Comparison of ENCODE assay signal across 9 cellular contexts in the genomic region with DNA sequence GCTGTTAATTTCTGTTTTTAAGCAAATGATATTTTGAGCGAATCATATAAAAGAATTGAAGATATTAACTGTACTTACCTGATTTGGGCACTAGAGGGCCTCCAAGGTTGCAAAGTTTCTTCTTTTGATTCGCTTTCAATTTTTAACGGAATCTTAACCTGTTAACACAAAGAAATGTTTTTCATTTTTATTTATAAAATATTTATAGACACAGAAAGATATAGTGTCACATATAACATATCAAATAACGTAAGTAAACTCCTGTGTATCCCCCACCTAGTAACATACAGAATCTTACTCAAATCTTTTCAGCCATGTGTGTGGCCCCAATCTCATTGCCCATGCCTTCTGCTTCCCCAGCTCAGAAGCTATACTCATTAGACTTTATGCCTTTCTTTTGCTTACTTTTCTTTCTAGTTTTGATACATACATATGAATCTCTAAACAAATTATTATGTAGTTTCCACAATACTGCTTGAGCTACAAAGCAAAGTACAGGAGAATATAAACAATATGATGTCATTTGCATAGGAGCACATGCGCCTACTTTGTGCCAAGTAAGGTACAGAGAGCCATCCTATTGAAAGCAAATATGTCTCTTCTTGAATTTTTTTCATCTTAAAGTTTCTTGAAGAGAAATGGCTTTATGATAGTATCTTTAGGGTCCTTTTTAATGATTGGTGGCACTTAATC. TPM values are rescaled to one million over a fixed set of nuclear protein-coding genes. Genes with fewer than 3 reads are reported as not detected.
DNase-seq lines count a peak whose midpoint lies in the region; ATAC-seq, FAIRE-seq and TF ChIP-seq lines count a peak whose summit lies in the region.
"Had no signal": no experiment of that assay in that cellular context is flagged by ENCODE, and none has a peak within 500 bp of the region (broad histone marks: within the 10 kb centered on the region; RNA-seq: fewer than 3 reads in every experiment).

No MANE protein-coding gene starts in this region.

- no peaks in the 10 kb centered on the region for H3K36me3 Mint-ChIP-seq in activated CD4-positive, alpha-beta T cell treated with anti-CD3 and anti-CD28 coated beads for 36 hours (ENCODE audit: low read depth)
- H3K36me3 Mint-ChIP-seq in activated T-helper 2 cell treated with anti-CD3 and anti-CD28 coated beads, Interferon-gamma antibody, Interleukin-2, Interleukin-4, amounts not matched to agents 10 μg/mL and 5 μg/mL and 100 μg/mL, durations not matched to agents 14 hours and 24 hours and 36 hours (ENCODE audit: low read depth) = no peaks in the 10 kb centered on the region
- H3K36me3 Mint-ChIP-seq in immature natural killer cell = no peaks in the 10 kb centered on the region

- TF ChIP-seq EP300 in suprapubic skin (IDR thresholded peaks at IDR 0.05) = no peak

- peak; percentile 63 for ATAC-seq in activated CD4-positive, alpha-beta T cell treated with anti-CD3 and anti-CD28 coated beads for 36 hours
- ATAC-seq in GM21526 (IDR thresholded peaks at IDR 0.05; ENCODE audit: low FRiP score, unreplicated experiment) = peak; percentile 40

- H3K4me1 Mint-ChIP-seq in activated CD4-positive, alpha-beta T cell treated with anti-CD3 and anti-CD28 coated beads for 36 hours = peaks cover 44% of the 10 kb centered on the region
- peaks cover 44% of the 10 kb centered on the region for H3K4me1 Mint-ChIP-seq in activated T-helper 2 cell treated with anti-CD3 and anti-CD28 coated beads, Interferon-gamma antibody, Interleukin-2, Interleukin-4, amounts not matched to agents 10 μg/mL and 5 μg/mL and 100 μg/mL, durations not matched to agents 14 hours and 24 hours and 36 hours (ENCODE audit: low read depth)
- H3K4me1 Mint-ChIP-seq in immature natural killer cell = peaks cover 2 to 5% of the 10 kb centered on the region in 2 donors

- CTCF ChIA-PET in activated CD4-positive, alpha-beta T cell treated with anti-CD3 and anti-CD28 coated beads for 36 hours (lab: Charles Lee) = interaction anchor here (0.5 to 6.2 kb wide), 35 partner anchors 9 to 538 kb away, joined by 3 to 45 read pairs (median 3); a partner anchor contains a TSS

- POLR2A ChIA-PET in activated CD4-positive, alpha-beta T cell treated with anti-CD3 and anti-CD28 coated beads for 36 hours (lab: Charles Lee) = interaction anchor here (0.6 kb wide), 1 partner anchor 19 kb away, joined by 6 read pairs; no protein-coding TSS in a partner anchor

- TF ChIP-seq CTCF in suprapubic skin (IDR thresholded peaks at IDR 0.05) = peak; percentile 26 to 58

- H3K9me3 ChIP-seq in suprapubic skin = no peaks in the 10 kb centered on the region

- no peak for FAIRE-seq in urothelium cell line (lab: Jason Lieb, UNC)

- H3K4me3 ChIP-seq in suprapubic skin = no peak overlapping the region

- 24% methylated on average over 5 of the region's 5 CpGs for WGBS in suprapubic skin

- peak overlapping the region; percentile 94 for H3K27ac Mint-ChIP-seq in activated CD4-positive, alpha-beta T cell treated with anti-CD3 and anti-CD28 coated beads for 36 hours
- peak overlapping the region; percentile 77 for H3K27ac Mint-ChIP-seq in activated T-helper 2 cell treated with anti-CD3 and anti-CD28 coated beads, Interferon-gamma antibody, Interleukin-2, Interleukin-4, amounts not matched to agents 10 μg/mL and 5 μg/mL and 100 μg/mL, durations not matched to agents 14 hours and 24 hours and 36 hours
- no peak overlapping the region for H3K27ac Mint-ChIP-seq in immature natural killer cell

- H3K4me1 ChIP-seq in suprapubic skin = peaks cover 1% of the 10 kb centered on the region

- no peaks in the 10 kb centered on the region for H3K36me3 ChIP-seq in suprapubic skin

- no peak for TF ChIP-seq POLR2A in suprapubic skin (IDR thresholded peaks at IDR 0.05)

- peak overlapping the region; percentile 53 for H3K4me3 Mint-ChIP-seq in activated CD4-positive, alpha-beta T cell treated with anti-CD3 and anti-CD28 coated beads for 36 hours
- peak overlapping the region; percentile 30 for H3K4me3 Mint-ChIP-seq in activated T-helper 2 cell treated with anti-CD3 and anti-CD28 coated beads, Interferon-gamma antibody, Interleukin-2, Interleukin-4, amounts not matched to agents 10 μg/mL and 5 μg/mL and 100 μg/mL, durations not matched to agents 14 hours and 24 hours and 36 hours (ENCODE audit: low read depth)
- H3K4me3 Mint-ChIP-seq in immature natural killer cell = peak overlapping the region in 3 of 5 donors; percentile 23 to 43 (median 26)

- no peak overlapping the region for H3K27ac ChIP-seq in suprapubic skin

- H3K27me3 ChIP-seq in suprapubic skin = no peaks in the 10 kb centered on the region

- peak; percentile 51 for DNase-seq in activated CD4-positive, alpha-beta T cell treated with anti-CD3 and anti-CD28 coated beads for 36 hours
- DNase-seq in activated CD4-positive, alpha-beta T cell treated with anti-CD3 and anti-CD28 coated beads, Interleukin-2, amount 50 U/mL, for 4 hours = no peak
- DNase-seq in NCI-H1105 treated with DMSO at 0.1 percent for 48 hours (lab: John Stamatoyannopoulos, UW) (peak; percentile 22), immature natural killer cell (peak; percentile 34 to 43 (median 40)), suprapubic skin (ENCODE audit: low spot score in 2 of 2) (no peak), urothelium cell line (ENCODE audit: low spot score) (no peak)
- DNase-seq in activated T-helper 2 cell treated with anti-CD3 and anti-CD28 coated beads, Interferon-gamma antibody, Interleukin-2, Interleukin-4, amounts not matched to agents 10 μg/mL and 5 μg/mL and 100 μg/mL, durations not matched to agents 14 hours and 24 hours and 36 hours (ENCODE audit: low spot score) = no peak

- intact Hi-C loops in activated CD4-positive, alpha-beta T cell treated with anti-CD3 and anti-CD28 coated beads for 36 hours (cut with DNase I, micrococcal nuclease) = loop anchor here (1.0 to 10.0 kb wide), 10 partner anchors 20 to 491 kb away; a partner anchor contains a TSS
- intact Hi-C loops in activated T-helper 2 cell treated with anti-CD3 and anti-CD28 coated beads, Interferon-gamma antibody, Interleukin-2, Interleukin-4, amounts not matched to agents 10 μg/mL and 5 μg/mL and 100 μg/mL, durations not matched to agents 14 hours and 24 hours and 36 hours (cut with micrococcal nuclease) = loop anchor here (1.0 to 10.0 kb wide), 6 partner anchors 54 to 982 kb away; no protein-coding TSS in a partner anchor

- no peaks in the 10 kb centered on the region for H3K9me3 Mint-ChIP-seq in activated CD4-positive, alpha-beta T cell treated with anti-CD3 and anti-CD28 coated beads for 36 hours (ENCODE audit: low read depth)
- H3K9me3 Mint-ChIP-seq in activated T-helper 2 cell treated with anti-CD3 and anti-CD28 coated beads, Interferon-gamma antibody, Interleukin-2, Interleukin-4, amounts not matched to agents 10 μg/mL and 5 μg/mL and 100 μg/mL, durations not matched to agents 14 hours and 24 hours and 36 hours = peaks cover 4% of the 10 kb centered on the region
- no peaks in the 10 kb centered on the region for H3K9me3 Mint-ChIP-seq in immature natural killer cell

- no peaks in the 10 kb centered on the region for H3K27me3 Mint-ChIP-seq in activated CD4-positive, alpha-beta T cell treated with anti-CD3 and anti-CD28 coated beads for 36 hours
- peaks cover 2% of the 10 kb centered on the region for H3K27me3 Mint-ChIP-seq in activated T-helper 2 cell treated with anti-CD3 and anti-CD28 coated beads, Interferon-gamma antibody, Interleukin-2, Interleukin-4, amounts not matched to agents 10 μg/mL and 5 μg/mL and 100 μg/mL, durations not matched to agents 14 hours and 24 hours and 36 hours (ENCODE audit: low read depth)
- H3K27me3 Mint-ChIP-seq in immature natural killer cell (ENCODE audit: low read depth in 3 of 3) = peaks cover 2% of the 10 kb centered on the region in 3 donors

RNA-seq across cellular contexts. Expression of a gene that starts 49.5 kb away (rescaled TPM):
- not detected for total RNA-seq in activated CD4-positive, alpha-beta T cell treated with anti-CD3 and anti-CD28 coated beads for 36 hours
- not detected in 2 replicates for total RNA-seq in activated T-helper 2 cell treated with anti-CD3 and anti-CD28 coated beads, Interferon-gamma antibody, Interleukin-2, Interleukin-4, amounts not matched to agents 10 μg/mL and 5 μg/mL and 100 μg/mL, durations not matched to agents 14 hours and 24 hours and 36 hours
- under 1 TPM in 1 of 3 donors, not detected in 2; 0.28 TPM for polyA plus RNA-seq in immature natural killer cell
- total RNA-seq in suprapubic skin = under 1 TPM in 1 of 4 donors, not detected in 3; 0.49 TPM
- polyA plus RNA-seq: urinary bladder had no signal

Comparison
In these comparisons a context has a peak if more than half of its experiments do, and no peak if none do; other contexts are left out.
1. DNase-seq: peak in activated CD4-positive, alpha-beta T cell treated with anti-CD3 and anti-CD28 coated beads for 36 hours (single experiment), NCI-H1105 treated with DMSO at 0.1 percent for 48 hours (single experiment) and immature natural killer cell (3 of 3); none in activated CD4-positive, alpha-beta T cell treated with anti-CD3 and anti-CD28 coated beads, Interleukin-2, amount 50 U/mL, for 4 hours (0 of 2), activated T-helper 2 cell treated with anti-CD3 and anti-CD28 coated beads, Interferon-gamma antibody, Interleukin-2, Interleukin-4, amounts not matched to agents 10 μg/mL and 5 μg/mL and 100 μg/mL, durations not matched to agents 14 hours and 24 hours and 36 hours (single experiment), suprapubic skin (0 of 2) and urothelium cell line (single experiment).
2. H3K27ac Mint-ChIP-seq: peak in activated CD4-positive, alpha-beta T cell treated with anti-CD3 and anti-CD28 coated beads for 36 hours (single experiment) and activated T-helper 2 cell treated with anti-CD3 and anti-CD28 coated beads, Interferon-gamma antibody, Interleukin-2, Interleukin-4, amounts not matched to agents 10 μg/mL and 5 μg/mL and 100 μg/mL, durations not matched to agents 14 hours and 24 hours and 36 hours (single experiment); none in immature natural killer cell (0 of 6).
3. Peak in every context shown above with its lines, with median percentiles within 50 percentile points of each other: H3K4me3 Mint-ChIP-seq.